Comparison of ENCODE assay signal across 1 cellular context in the genomic region with DNA sequence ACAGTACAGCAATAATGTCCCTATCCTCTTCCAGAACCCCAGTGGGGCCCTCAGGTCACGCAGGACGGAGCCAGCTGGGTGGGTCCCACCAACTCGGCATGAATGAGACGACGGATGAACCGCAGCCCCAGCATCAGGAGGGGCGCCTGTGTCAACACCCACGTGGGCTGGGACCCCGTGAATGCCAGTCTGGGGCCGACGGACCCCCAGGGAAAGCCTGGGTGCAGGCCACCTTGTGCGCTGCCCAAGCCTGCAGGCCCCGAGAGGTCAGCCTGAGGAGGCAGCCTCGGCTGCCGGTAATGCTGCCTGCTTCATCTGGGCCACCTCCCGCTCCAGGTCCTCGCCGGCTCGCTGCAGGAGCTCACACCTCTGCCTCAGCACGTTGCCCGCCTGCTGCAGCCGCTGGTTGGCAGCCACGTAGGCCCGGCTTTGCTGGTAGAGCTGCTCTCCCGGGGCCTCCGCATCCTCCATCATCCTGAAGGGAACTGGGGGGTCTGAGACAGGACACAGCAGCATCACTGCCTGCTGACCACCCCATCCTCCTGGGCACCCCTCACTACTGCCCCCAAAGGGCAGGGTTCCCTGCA.
A peak's percentile ranks its signal among the peaks of the same experiment; 100 is the strongest.
TF ChIP-seq lines count a peak whose summit lies in the region.

No MANE protein-coding gene starts in this region.

TF ChIP-seq in H1, 55 proteins besides CTCF, POLR2A, EP300 and RAD21:
- no peak for TF ChIP-seq SP2 (IDR thresholded peaks at IDR 0.05; ENCODE audit: low read length)
- TF ChIP-seq, protein P1, sequence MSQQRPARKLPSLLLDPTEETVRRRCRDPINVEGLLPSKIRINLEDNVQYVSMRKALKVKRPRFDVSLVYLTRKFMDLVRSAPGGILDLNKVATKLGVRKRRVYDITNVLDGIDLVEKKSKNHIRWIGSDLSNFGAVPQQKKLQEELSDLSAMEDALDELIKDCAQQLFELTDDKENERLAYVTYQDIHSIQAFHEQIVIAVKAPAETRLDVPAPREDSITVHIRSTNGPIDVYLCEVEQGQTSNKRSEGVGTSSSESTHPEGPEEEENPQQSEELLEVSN (IDR thresholded peaks at IDR 0.05): 0 out of 2 replicates have a peak, but pooled peaks have one; percentile 16
